ENCODE assay signal across 2 cellular contexts in genomic region chr9:6239694-6240093, GRCh38.
TF ChIP-seq lines count a peak whose summit lies in the region.

No MANE protein-coding gene starts in this region.

TF ChIP-seq in K562, 482 proteins besides CTCF, POLR2A, EP300 and RAD21:
- TF ChIP-seq C11orf30 (IDR thresholded peaks at IDR 0.05; ENCODE audit: low read depth) (0 out of 2 replicates have a peak, but pooled peaks have one; percentile 4), ZNF316 (IDR thresholded peaks at IDR 0.05) (0 out of 2 replicates have a peak, but pooled peaks have one; percentile 38), MTF1 (CRISPR knock-in tag; IDR thresholded peaks at IDR 0.05; ENCODE audit: borderline replicate concordance) (no peak)
TF ChIP-seq in K562: peak in this region for 2.

TF ChIP-seq in WTC11, 78 proteins besides CTCF, POLR2A, EP300 and RAD21 (continued from another document):
- TF ChIP-seq, protein P1, sequence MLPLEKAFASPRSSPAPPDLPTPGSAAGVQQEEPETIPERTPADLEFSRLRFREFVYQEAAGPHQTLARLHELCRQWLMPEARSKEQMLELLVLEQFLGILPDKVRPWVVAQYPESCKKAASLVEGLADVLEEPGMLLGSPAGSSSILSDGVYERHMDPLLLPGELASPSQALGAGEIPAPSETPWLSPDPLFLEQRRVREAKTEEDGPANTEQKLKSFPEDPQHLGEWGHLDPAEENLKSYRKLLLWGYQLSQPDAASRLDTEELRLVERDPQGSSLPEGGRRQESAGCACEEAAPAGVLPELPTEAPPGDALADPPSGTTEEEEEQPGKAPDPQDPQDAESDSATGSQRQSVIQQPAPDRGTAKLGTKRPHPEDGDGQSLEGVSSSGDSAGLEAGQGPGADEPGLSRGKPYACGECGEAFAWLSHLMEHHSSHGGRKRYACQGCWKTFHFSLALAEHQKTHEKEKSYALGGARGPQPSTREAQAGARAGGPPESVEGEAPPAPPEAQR (CRISPR knock-in tag; IDR thresholded peaks at IDR 0.05): no peak
- TF ChIP-seq CREB1 (CRISPR knock-in tag; IDR thresholded peaks at IDR 0.05): no peak
- no peak for TF ChIP-seq ATF1 (CRISPR knock-in tag; IDR thresholded peaks at IDR 0.05)
- no peak for TF ChIP-seq ZNF425 (CRISPR knock-in tag; conservative IDR thresholded peaks at IDR 0.05)
TF ChIP-seq in WTC11: peak in this region for 0.
